1 cellular context compared by ENCODE assay signal in genomic region chr17:4368341-4368740, GRCh38.
TF ChIP-seq lines count a peak whose summit lies in the region.

No MANE protein-coding gene starts in this region.

TF ChIP-seq in GM23338, 12 proteins besides CTCF, POLR2A, EP300 and RAD21 (continued from another document):
- TF ChIP-seq, protein P1, sequence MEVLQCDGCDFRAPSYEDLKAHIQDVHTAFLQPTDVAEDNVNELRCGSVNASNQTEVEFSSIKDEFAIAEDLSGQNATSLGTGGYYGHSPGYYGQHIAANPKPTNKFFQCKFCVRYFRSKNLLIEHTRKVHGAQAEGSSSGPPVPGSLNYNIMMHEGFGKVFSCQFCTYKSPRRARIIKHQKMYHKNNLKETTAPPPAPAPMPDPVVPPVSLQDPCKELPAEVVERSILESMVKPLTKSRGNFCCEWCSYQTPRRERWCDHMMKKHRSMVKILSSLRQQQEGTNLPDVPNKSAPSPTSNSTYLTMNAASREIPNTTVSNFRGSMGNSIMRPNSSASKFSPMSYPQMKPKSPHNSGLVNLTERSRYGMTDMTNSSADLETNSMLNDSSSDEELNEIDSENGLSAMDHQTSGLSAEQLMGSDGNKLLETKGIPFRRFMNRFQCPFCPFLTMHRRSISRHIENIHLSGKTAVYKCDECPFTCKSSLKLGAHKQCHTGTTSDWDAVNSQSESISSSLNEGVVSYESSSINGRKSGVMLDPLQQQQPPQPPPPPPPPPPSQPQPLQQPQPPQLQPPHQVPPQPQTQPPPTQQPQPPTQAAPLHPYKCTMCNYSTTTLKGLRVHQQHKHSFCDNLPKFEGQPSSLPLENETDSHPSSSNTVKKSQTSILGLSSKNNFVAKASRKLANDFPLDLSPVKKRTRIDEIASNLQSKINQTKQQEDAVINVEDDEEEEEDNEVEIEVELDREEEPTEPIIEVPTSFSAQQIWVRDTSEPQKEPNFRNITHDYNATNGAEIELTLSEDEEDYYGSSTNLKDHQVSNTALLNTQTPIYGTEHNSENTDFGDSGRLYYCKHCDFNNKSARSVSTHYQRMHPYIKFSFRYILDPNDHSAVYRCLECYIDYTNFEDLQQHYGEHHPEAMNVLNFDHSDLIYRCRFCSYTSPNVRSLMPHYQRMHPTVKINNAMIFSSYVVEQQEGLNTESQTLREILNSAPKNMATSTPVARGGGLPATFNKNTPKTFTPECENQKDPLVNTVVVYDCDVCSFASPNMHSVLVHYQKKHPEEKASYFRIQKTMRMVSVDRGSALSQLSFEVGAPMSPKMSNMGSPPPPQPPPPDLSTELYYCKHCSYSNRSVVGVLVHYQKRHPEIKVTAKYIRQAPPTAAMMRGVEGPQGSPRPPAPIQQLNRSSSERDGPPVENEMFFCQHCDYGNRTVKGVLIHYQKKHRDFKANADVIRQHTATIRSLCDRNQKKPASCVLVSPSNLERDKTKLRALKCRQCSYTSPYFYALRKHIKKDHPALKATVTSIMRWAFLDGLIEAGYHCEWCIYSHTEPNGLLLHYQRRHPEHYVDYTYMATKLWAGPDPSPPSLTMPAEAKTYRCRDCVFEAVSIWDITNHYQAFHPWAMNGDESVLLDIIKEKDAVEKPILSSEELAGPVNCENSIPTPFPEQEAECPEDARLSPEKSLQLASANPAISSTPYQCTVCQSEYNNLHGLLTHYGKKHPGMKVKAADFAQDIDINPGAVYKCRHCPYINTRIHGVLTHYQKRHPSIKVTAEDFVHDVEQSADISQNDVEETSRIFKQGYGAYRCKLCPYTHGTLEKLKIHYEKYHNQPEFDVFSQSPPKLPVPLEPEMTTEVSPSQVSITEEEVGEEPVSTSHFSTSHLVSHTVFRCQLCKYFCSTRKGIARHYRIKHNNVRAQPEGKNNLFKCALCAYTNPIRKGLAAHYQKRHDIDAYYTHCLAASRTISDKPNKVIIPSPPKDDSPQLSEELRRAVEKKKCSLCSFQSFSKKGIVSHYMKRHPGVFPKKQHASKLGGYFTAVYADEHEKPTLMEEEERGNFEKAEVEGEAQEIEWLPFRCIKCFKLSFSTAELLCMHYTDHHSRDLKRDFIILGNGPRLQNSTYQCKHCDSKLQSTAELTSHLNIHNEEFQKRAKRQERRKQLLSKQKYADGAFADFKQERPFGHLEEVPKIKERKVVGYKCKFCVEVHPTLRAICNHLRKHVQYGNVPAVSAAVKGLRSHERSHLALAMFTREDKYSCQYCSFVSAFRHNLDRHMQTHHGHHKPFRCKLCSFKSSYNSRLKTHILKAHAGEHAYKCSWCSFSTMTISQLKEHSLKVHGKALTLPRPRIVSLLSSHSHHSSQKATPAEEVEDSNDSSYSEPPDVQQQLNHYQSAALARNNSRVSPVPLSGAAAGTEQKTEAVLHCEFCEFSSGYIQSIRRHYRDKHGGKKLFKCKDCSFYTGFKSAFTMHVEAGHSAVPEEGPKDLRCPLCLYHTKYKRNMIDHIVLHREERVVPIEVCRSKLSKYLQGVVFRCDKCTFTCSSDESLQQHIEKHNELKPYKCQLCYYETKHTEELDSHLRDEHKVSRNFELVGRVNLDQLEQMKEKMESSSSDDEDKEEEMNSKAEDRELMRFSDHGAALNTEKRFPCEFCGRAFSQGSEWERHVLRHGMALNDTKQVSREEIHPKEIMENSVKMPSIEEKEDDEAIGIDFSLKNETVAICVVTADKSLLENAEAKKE (CRISPR knock-in tag; IDR thresholded peaks at IDR 0.05): no peak
- TF ChIP-seq, protein P2, sequence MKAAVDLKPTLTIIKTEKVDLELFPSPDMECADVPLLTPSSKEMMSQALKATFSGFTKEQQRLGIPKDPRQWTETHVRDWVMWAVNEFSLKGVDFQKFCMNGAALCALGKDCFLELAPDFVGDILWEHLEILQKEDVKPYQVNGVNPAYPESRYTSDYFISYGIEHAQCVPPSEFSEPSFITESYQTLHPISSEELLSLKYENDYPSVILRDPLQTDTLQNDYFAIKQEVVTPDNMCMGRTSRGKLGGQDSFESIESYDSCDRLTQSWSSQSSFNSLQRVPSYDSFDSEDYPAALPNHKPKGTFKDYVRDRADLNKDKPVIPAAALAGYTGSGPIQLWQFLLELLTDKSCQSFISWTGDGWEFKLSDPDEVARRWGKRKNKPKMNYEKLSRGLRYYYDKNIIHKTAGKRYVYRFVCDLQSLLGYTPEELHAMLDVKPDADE (IDR thresholded peaks at IDR 0.05): no peak
TF ChIP-seq in GM23338: peak in this region for 0.
